8 cellular contexts compared by ENCODE assay signal in genomic region chr4:143336828-143337599, GRCh38. TPM values are rescaled to one million over a fixed set of nuclear protein-coding genes. Genes with fewer than 3 reads are reported as not detected.
DNase-seq lines count a peak whose midpoint lies in the region; ATAC-seq, FAIRE-seq and TF ChIP-seq lines count a peak whose summit lies in the region.

TSS of gene GAB1 (plus strand) at chr4:143336876. CDS start at chr4:143337189, 313 bp downstream.

- TF ChIP-seq POLR2A in K562 (conservative IDR thresholded peaks at IDR 0.05) (no peak), sigmoid colon (IDR thresholded peaks at IDR 0.05) (peak in 1 of 2 donors; percentile 29)

- TF ChIP-seq CTCF in PC-3 (conservative IDR thresholded peaks at IDR 0.05; ENCODE audit: low read depth, low read length) (0 out of 2 replicates have a peak, but pooled peaks have one; percentile 18), K562 (IDR thresholded peaks at IDR 0.05 in 2 of 3, conservative IDR thresholded peaks at IDR 0.05 in 1 of 3; ENCODE audit: insufficient read depth in 2 of 3, low read depth in 1 of 3, low read length in 3 of 3) (peak; percentile 16 to 30 (median 19); a peak in 1 of 6 replicates), sigmoid colon (IDR thresholded peaks at IDR 0.05) (peak in 1 of 4 experiments; percentile 26)

- peak; percentile 88 for DNase-seq in ELF-1 (ENCODE audit: low read depth, low spot score)
- DNase-seq in PC-3: peak; percentile 76
- peak; percentile 61 to 85 (median 64) for DNase-seq in K562 (ENCODE audit: extremely low read depth in 1 of 4, low spot score in 3 of 4)
- peak; percentile 89 for DNase-seq in sigmoid colon
- no peak for DNase-seq in COLO829 (ENCODE audit: low spot score)

- H2AFZ ChIP-seq in PC-3 (ENCODE audit: low read length) (peak within 1 kb of the TSS; percentile 96), K562 (ENCODE audit: low read depth, low read length) (peak within 1 kb of the TSS; percentile 76)

- peak within 1 kb of the TSS; percentile 50 for H3K27ac ChIP-seq in PC-3 (ENCODE audit: low read length)
- peak within 1 kb of the TSS; percentile 83 for H3K27ac ChIP-seq in K562 (ENCODE audit: extremely low read depth, low read depth, low read length)
- H3K27ac ChIP-seq in sigmoid colon: peak within 1 kb of the TSS; percentile 90 to 99 (median 96)

- TF ChIP-seq EP300 in K562 (IDR thresholded peaks at IDR 0.05; ENCODE audit: low read length) (no peak), sigmoid colon (IDR thresholded peaks at IDR 0.05) (no peak)

- FAIRE-seq in K562 (lab: Jason Lieb, UNC): no peak

- H3K9me3 ChIP-seq in PC-3 (ENCODE audit: low read length) (no peaks in the 10 kb centered on the region), K562 (replicated peaks; ENCODE audit: control insufficient read depth, insufficient read depth, low read depth, low read length) (no peaks in the 10 kb centered on the region), iPS-15b (ENCODE audit: control insufficient read depth, insufficient read depth, low read length) (no peaks in the 10 kb centered on the region), sigmoid colon (no peaks in the 10 kb centered on the region)

- POLR2A ChIA-PET in PC-3 (lab: Charles Lee; ENCODE audit: unreplicated experiment): interaction anchor here (0.5 to 0.9 kb wide), 4 partner anchors 15 to 927 kb away, joined by 3 to 6 read pairs (median 4); no protein-coding TSS in a partner anchor
- POLR2A ChIA-PET in K562 (lab: Yijun Ruan, JAX): interaction anchor here (0.8 to 1.7 kb wide), 8 partner anchors 10 to 175 kb away, joined by 3 to 4 read pairs (median 3); no protein-coding TSS in a partner anchor

- BruUV-seq in PC-3 (replicated peaks; lab: Mats Ljungman, UMichigan): no TSS peak
- no TSS peak for BruUV-seq in K562 (replicated peaks; lab: Mats Ljungman, UMichigan)

- in situ Hi-C loops in K562 (cut with MboI): no loop called here

- ATAC-seq in GM19351 (IDR thresholded peaks at IDR 0.05; ENCODE audit: unreplicated experiment): peak; percentile 72
- peak; percentile 77 for ATAC-seq in HG03354 (IDR thresholded peaks at IDR 0.05; ENCODE audit: poor library complexity, severe bottlenecking, unreplicated experiment)
- ATAC-seq in PC-3: peak; percentile 63
- ATAC-seq in K562: peak; percentile 86

- no peaks in the 10 kb centered on the region for H3K9me2 ChIP-seq in PC-3 (replicated peaks; ENCODE audit: low read length)

- no peaks in the 10 kb centered on the region for H3K27me3 ChIP-seq in PC-3 (ENCODE audit: low read length)
- no peaks in the 10 kb centered on the region for H3K27me3 ChIP-seq in K562 (ENCODE audit: control insufficient read depth in 2 of 2, insufficient read depth in 2 of 2, low read length in 2 of 2)
- H3K27me3 ChIP-seq in iPS-15b (ENCODE audit: control insufficient read depth, insufficient read depth, low read length): no peaks in the 10 kb centered on the region
- no peaks in the 10 kb centered on the region for H3K27me3 ChIP-seq in sigmoid colon

- H3K4me1 ChIP-seq in PC-3 (ENCODE audit: insufficient read depth, low read length) (peaks cover 14% of the 10 kb centered on the region), K562 (replicated peaks in 1 of 2; ENCODE audit: control insufficient read depth in 2 of 2, insufficient read depth in 2 of 2, low read length in 2 of 2) (peaks cover 9 to 27% of the 10 kb centered on the region in 2 experiments; a peak in 4 of 5 replicates), iPS-15b (ENCODE audit: control insufficient read depth, insufficient read depth, low read length) (no peaks in the 10 kb centered on the region), sigmoid colon (peaks cover 0 to 46% (median 42%) of the 10 kb centered on the region in 4 donors)

- H4K20me1 ChIP-seq in PC-3 (ENCODE audit: low read length) (no peaks in the 10 kb centered on the region), K562 (replicated peaks; ENCODE audit: control insufficient read depth, insufficient read depth, low read length) (no peaks in the 10 kb centered on the region)

- no peaks in the 10 kb centered on the region for H3F3A ChIP-seq in PC-3 (ENCODE audit: low read length, unreplicated experiment)

- WGBS in K562 (ENCODE audit: insufficient coverage, low coverage, missing lambda C conversion rate): 0% methylated on average over 44 of the region's 78 CpGs
- WGBS in sigmoid colon, 2 donors: 0% methylated on average over 78 of the region's 78 CpGs

- H3K9ac ChIP-seq in PC-3 (ENCODE audit: low read length) (peak within 1 kb of the TSS; percentile 62), K562 (ENCODE audit: insufficient read depth in 1 of 2, low read depth in 2 of 2, low read length in 2 of 2) (peak within 1 kb of the TSS; percentile 64 to 91), iPS-15b (ENCODE audit: low read depth, low read length) (peak within 1 kb of the TSS; percentile 79)

- CTCF ChIA-PET in PC-3 (lab: Charles Lee): interaction anchor here (0.7 to 1.1 kb wide), 2 partner anchors 130 to 145 kb away, joined by 3 to 6 read pairs; no protein-coding TSS in a partner anchor
- CTCF ChIA-PET in K562 (lab: Yijun Ruan, JAX; ENCODE audit: low intra/inter-chr PET ratio): no interaction called here

- H3K79me2 ChIP-seq in PC-3 (ENCODE audit: low read length): peaks cover 8% of the 10 kb centered on the region
- H3K79me2 ChIP-seq in K562 (ENCODE audit: control insufficient read depth, insufficient read depth, low read length): peaks cover 41% of the 10 kb centered on the region

- H3K9me1 ChIP-seq in K562 (ENCODE audit: control insufficient read depth, insufficient read depth, low read length): no peaks in the 10 kb centered on the region

- H3K4me2 ChIP-seq in PC-3 (ENCODE audit: low read length) (peak within 1 kb of the TSS; percentile 92), K562 (ENCODE audit: insufficient read depth, low read length) (peak within 1 kb of the TSS; percentile 83)

- TF ChIP-seq RAD21 in K562 (CRISPR knock-in tag; conservative IDR thresholded peaks at IDR 0.05 in 1 of 2, IDR thresholded peaks at IDR 0.05 in 1 of 2): peak in 1 of 2 experiments; percentile 15; a peak in 1 of 4 replicates

- H3K36me3 ChIP-seq in PC-3 (ENCODE audit: low read depth, low read length) (no peaks in the 10 kb centered on the region), K562 (ENCODE audit: control insufficient read depth, insufficient read depth, low read length) (no peaks in the 10 kb centered on the region), iPS-15b (ENCODE audit: control insufficient read depth, insufficient read depth, low read length) (peaks cover 3% of the 10 kb centered on the region), sigmoid colon (no peaks in the 10 kb centered on the region)

- intact Hi-C loops in PC-3 (cut with micrococcal nuclease): loop anchor here (2.0 to 5.0 kb wide), 6 partner anchors 16 to 150 kb away; no protein-coding TSS in a partner anchor
- intact Hi-C loops in K562 (cut with micrococcal nuclease): loop anchor here (1.0 to 5.0 kb wide), 3 partner anchors 62 to 175 kb away; partner anchors contain the start of gene SMARCA5
- intact Hi-C loops in sigmoid colon (cut with DNase I): loop anchor here (2.0 to 5.0 kb wide), 6 partner anchors 42 to 176 kb away; partner anchors contain the start of gene SMARCA5

- H3K4me3 ChIP-seq in PC-3 (ENCODE audit: low read length) (peak within 1 kb of the TSS; percentile 73), K562 (peak within 1 kb of the TSS; percentile 84), iPS-15b (ENCODE audit: low read depth, low read length) (peak within 1 kb of the TSS; percentile 91), sigmoid colon (peak within 1 kb of the TSS; percentile 58 to 99 (median 80))

TF ChIP-seq in K562, 482 proteins besides CTCF, POLR2A, EP300 and RAD21 (continues in another document):
- TF ChIP-seq KDM5B (IDR thresholded peaks at IDR 0.05; ENCODE audit: insufficient replicate concordance, low read depth, low read length): peak; percentile 50
- no peak for TF ChIP-seq ZNF12 (CRISPR knock-in tag; IDR thresholded peaks at IDR 0.05)
- TF ChIP-seq NR1H2 (CRISPR knock-in tag; IDR thresholded peaks at IDR 0.05): 0 out of 2 replicates have a peak, but pooled peaks have one; percentile 25
- peak; percentile 28; the same call in 1 of the 2 replicates for TF ChIP-seq GATAD2A (IDR thresholded peaks at IDR 0.05)
- peak; percentile 17; the same call in 1 of the 2 replicates for TF ChIP-seq PML (IDR thresholded peaks at IDR 0.05; ENCODE audit: low read length)
- 0 out of 2 replicates have a peak, but pooled peaks have one; percentile 17 for TF ChIP-seq CREB3L1 (IDR thresholded peaks at IDR 0.05; ENCODE audit: borderline replicate concordance, low read depth)

RNA-seq across cellular contexts. Expression of gene GAB1, which starts in this region (rescaled TPM):
- 3.3 and 4.9 TPM in 2 replicates for total RNA-seq in PC-3 (2014; rRNA removed)
- 25.0 and 56.0 TPM in 2 replicates for total RNA-seq in K562 (2011; cell fraction: chromatin; rRNA removed; ENCODE audit: low replicate concordance)
- total RNA-seq in K562 (2011; cell fraction: nucleolus; rRNA removed): 10.0 and 11.8 TPM in 2 replicates
- 25.5 and 30.8 TPM in 2 replicates for total RNA-seq in K562 (2011; cell fraction: nucleoplasm; rRNA removed)
- total RNA-seq in K562 (2014; rRNA removed): 5.3 and 8.9 TPM in 2 replicates
- 9.7 and 12.0 TPM in 2 replicates for total RNA-seq in K562 (2014; rRNA removed; fragmentation: Illumina TruSeq; extraction: Trizol)
- total RNA-seq in K562 (2015; rRNA removed; fragmentation: Illumina TruSeq; extraction: Trizol): 8.0 and 8.7 TPM in 2 replicates
- total RNA-seq in K562 (2021): 10.3 and 10.9 TPM in 2 replicates
- 7.5 and 8.8 TPM in 2 replicates for polyA plus RNA-seq in K562 (2011; rRNA removed)
- 3.1 and 3.5 TPM in 2 replicates for polyA plus RNA-seq in K562 (2011; cell fraction: cytosol; rRNA removed)
- 14.7 and 16.9 TPM in 2 replicates for polyA plus RNA-seq in K562 (2011; cell fraction: nucleus; rRNA removed)
- 2.7 and 5.0 TPM in 2 replicates for polyA plus RNA-seq in K562 (2012)
- polyA plus RNA-seq in K562 (2014; fragmentation: Illumina TruSeq; extraction: Trizol): 12.4 and 14.6 TPM in 2 replicates
- polyA plus RNA-seq in K562 (2014; fragmentation: Nextera tagmentation; extraction: Ambion mirVana): 1 to 10 TPM; 1.3 to 2.2 TPM
- polyA plus RNA-seq in K562 (2014; rRNA removed): 2.9 and 7.1 TPM in 2 replicates
- polyA minus RNA-seq in K562 (2011; rRNA and poly(A)+ RNA removed): 17.5 and 25.5 TPM in 2 replicates
- polyA minus RNA-seq in K562 (2011; cell fraction: cytosol; rRNA and poly(A)+ RNA removed): 7.1 and 7.4 TPM in 2 replicates
- 14.5 and 16.8 TPM in 2 replicates for polyA minus RNA-seq in K562 (2011; cell fraction: nucleus; rRNA and poly(A)+ RNA removed)
- total RNA-seq in sigmoid colon: 10 to 100 TPM; 44.1 to 71.6 (median 62.4) TPM
- 10 to 100 TPM; 10.0 to 13.2 (median 11.4) TPM for polyA plus RNA-seq in sigmoid colon
